ENCODE assay signal across 1 cellular context in the genomic region with DNA sequence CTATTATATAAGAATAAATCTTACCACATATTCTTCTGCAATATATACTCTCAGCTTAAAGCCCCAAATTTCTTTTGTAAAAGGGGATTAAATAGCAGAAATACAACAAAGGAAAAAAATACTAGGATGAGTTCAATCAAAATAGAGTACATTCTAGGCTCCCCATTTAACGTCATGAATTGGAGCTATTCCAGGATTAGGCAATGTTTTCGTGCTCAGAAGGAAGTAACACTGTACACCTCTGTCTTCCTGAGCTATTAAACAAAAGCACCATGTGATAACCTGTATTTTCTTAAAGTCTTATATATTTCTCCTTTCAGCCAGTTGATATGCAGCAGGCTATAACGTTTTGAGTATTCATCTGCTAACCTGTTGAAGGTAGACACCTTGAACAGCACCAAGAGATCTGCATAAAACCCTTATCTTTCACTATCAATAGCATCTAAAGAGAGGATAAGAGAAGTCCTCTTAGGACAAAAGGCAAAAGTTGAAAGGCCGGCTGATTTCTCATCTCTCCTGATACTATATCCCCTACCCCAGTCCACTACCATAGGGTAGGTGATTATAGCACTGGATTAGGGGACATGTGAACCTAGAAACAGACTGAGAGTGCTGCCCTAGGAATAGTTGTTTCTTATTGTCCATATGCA.
A peak's percentile ranks its signal among the peaks of the same experiment; 100 is the strongest.
TF ChIP-seq lines count a peak whose summit lies in the region.

No MANE protein-coding gene starts in this region.

TF ChIP-seq in K562, 482 proteins besides CTCF, POLR2A, EP300 and RAD21 (continued from another document):
- TF ChIP-seq, protein P1, sequence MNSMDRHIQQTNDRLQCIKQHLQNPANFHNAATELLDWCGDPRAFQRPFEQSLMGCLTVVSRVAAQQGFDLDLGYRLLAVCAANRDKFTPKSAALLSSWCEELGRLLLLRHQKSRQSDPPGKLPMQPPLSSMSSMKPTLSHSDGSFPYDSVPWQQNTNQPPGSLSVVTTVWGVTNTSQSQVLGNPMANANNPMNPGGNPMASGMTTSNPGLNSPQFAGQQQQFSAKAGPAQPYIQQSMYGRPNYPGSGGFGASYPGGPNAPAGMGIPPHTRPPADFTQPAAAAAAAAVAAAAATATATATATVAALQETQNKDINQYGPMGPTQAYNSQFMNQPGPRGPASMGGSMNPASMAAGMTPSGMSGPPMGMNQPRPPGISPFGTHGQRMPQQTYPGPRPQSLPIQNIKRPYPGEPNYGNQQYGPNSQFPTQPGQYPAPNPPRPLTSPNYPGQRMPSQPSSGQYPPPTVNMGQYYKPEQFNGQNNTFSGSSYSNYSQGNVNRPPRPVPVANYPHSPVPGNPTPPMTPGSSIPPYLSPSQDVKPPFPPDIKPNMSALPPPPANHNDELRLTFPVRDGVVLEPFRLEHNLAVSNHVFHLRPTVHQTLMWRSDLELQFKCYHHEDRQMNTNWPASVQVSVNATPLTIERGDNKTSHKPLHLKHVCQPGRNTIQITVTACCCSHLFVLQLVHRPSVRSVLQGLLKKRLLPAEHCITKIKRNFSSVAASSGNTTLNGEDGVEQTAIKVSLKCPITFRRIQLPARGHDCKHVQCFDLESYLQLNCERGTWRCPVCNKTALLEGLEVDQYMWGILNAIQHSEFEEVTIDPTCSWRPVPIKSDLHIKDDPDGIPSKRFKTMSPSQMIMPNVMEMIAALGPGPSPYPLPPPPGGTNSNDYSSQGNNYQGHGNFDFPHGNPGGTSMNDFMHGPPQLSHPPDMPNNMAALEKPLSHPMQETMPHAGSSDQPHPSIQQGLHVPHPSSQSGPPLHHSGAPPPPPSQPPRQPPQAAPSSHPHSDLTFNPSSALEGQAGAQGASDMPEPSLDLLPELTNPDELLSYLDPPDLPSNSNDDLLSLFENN (IDR thresholded peaks at IDR 0.05; ENCODE audit: low read depth in 2 of 2, low read length in 2 of 2), result no peak
- TF ChIP-seq, protein P2, sequence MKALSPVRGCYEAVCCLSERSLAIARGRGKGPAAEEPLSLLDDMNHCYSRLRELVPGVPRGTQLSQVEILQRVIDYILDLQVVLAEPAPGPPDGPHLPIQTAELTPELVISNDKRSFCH (CRISPR knock-in tag; IDR thresholded peaks at IDR 0.05), result no peak
- TF ChIP-seq, protein P2 (tag; IDR thresholded peaks at IDR 0.05), result no peak
- TF ChIP-seq KLF6 (CRISPR knock-in tag; IDR thresholded peaks at IDR 0.05; ENCODE audit: borderline replicate concordance) (no peak), CEBPG (CRISPR knock-in tag; IDR thresholded peaks at IDR 0.05) (0 out of 2 replicates have a peak, but pooled peaks have one; percentile 40), CEBPG (tag; conservative IDR thresholded peaks at IDR 0.05 in 1 of 2, IDR thresholded peaks at IDR 0.05 in 1 of 2) (peak; percentile 69 to 85), PTRF (tag; IDR thresholded peaks at IDR 0.05) (no peak), NFIC (IDR thresholded peaks at IDR 0.05) (peak; percentile 73), TEAD1 (CRISPR knock-in tag; IDR thresholded peaks at IDR 0.05) (no peak), ERF (CRISPR knock-in tag; IDR thresholded peaks at IDR 0.05) (no peak), RBM39 (optimal IDR thresholded peaks at IDR 0.05; ENCODE audit: low read depth, low read length) (no peak), NFRKB (IDR thresholded peaks at IDR 0.05; ENCODE audit: low read depth) (no peak), CXXC5 (CRISPR knock-in tag; IDR thresholded peaks at IDR 0.05) (0 out of 2 replicates have a peak, but pooled peaks have one; percentile 17), BDP1 (IDR thresholded peaks at IDR 0.05; ENCODE audit: insufficient read depth, insufficient read length) (no peak), U2AF2 (optimal IDR thresholded peaks at IDR 0.05; ENCODE audit: low read depth, low read length) (no peak), SOX6 (IDR thresholded peaks at IDR 0.05) (peak; percentile 50; the same call in 1 of the 2 replicates)
